27 cellular contexts compared by ENCODE assay signal in genomic region chr12:109188108-109188712, GRCh38.
"Had no signal": no experiment of that assay in that cellular context is flagged by ENCODE, and none has a peak within 500 bp of the region (broad histone marks: within the 10 kb centered on the region; RNA-seq: fewer than 3 reads in every experiment).

No MANE protein-coding gene starts in this region.

- H3K4me3 ChIP-seq: adrenal gland, body of pancreas, gastroesophageal sphincter, heart right ventricle had no signal

- H3K27ac ChIP-seq: body of pancreas had no signal

- H3K9me3 ChIP-seq: adrenal gland, body of pancreas, gastroesophageal sphincter, heart right ventricle had no signal

- H3K27me3 ChIP-seq: adrenal gland, body of pancreas, gastroesophageal sphincter, heart right ventricle had no signal

- DNase-seq: activated CD4-positive, alpha-beta memory T cell treated with anti-CD3 and anti-CD28 coated beads for 36 hours; activated CD4-positive, alpha-beta T cell treated with anti-CD3 and anti-CD28 coated beads for 36 hours; activated CD4-positive, alpha-beta T cell treated with anti-CD3 and anti-CD28 coated beads, Interleukin-2, amount 10 ng/mL, durations not matched to agents 24 days and 14 days; activated CD4-positive, CD25-positive, alpha-beta regulatory T cell; activated CD4-positive, CD25-positive, alpha-beta regulatory T cell treated with anti-CD3 and anti-CD28 coated beads, Interleukin-2, amount 50 U/mL, for 72 hours; activated CD8-positive, alpha-beta memory T cell treated with anti-CD3 and anti-CD28 coated beads, Interleukin-2, amount 10 ng/mL, durations not matched to agents 7 days and 5 days; activated CD8-positive, alpha-beta memory T cell treated with anti-CD3 and anti-CD28 coated beads, Interleukin-2, amount 50 U/mL, for 4 hours; activated CD8-positive, alpha-beta T cell treated with anti-CD3 and anti-CD28 coated beads, Interleukin-2, amount 10 ng/mL, durations not matched to agents 7 days and 5 days; activated effector memory CD4-positive, alpha-beta T cell treated with anti-CD3 and anti-CD28 coated beads, Interleukin-2, amount 50 U/mL, for 16 hours; activated naive CD4-positive, alpha-beta T cell treated with anti-CD3 and anti-CD28 coated beads for 36 hours; activated naive CD8-positive, alpha-beta T cell treated with anti-CD3 and anti-CD28 coated beads for 36 hours; activated naive CD8-positive, alpha-beta T cell treated with anti-CD3 and anti-CD28 coated beads, Interleukin-2, amount 50 U/mL, for 24 hours; activated T-cell treated with anti-CD3 and anti-CD28 coated beads, Interleukin-2, amount 50 U/mL, for 1 hour; activated T-cell treated with anti-CD3 and anti-CD28 coated beads, Interleukin-2, amount 50 U/mL, for 48 hours; amygdala; body of pancreas; caudate nucleus; cortex of kidney; dermis blood vessel endothelial cell; effector CD4-positive, alpha-beta T cell; foreskin fibroblast; heart right ventricle; T-helper 2 cell had no signal

- FAIRE-seq: colon had no signal

- H3K4me1 ChIP-seq: adrenal gland, body of pancreas, gastroesophageal sphincter had no signal

- ATAC-seq: activated CD4-positive, alpha-beta T cell treated with anti-CD3 and anti-CD28 coated beads for 36 hours; activated CD8-positive, alpha-beta memory T cell treated with anti-CD3 and anti-CD28 coated beads, Interleukin-2, amount 10 ng/mL, durations not matched to agents 7 days and 5 days; activated CD8-positive, alpha-beta T cell treated with anti-CD3 and anti-CD28 coated beads, Interleukin-2, amount 10 ng/mL, durations not matched to agents 7 days and 5 days; activated naive CD8-positive, alpha-beta T cell treated with anti-CD3 and anti-CD28 coated beads, Interleukin-2, amount 50 U/mL, for 24 hours; body of pancreas; esophagus mucosa; gastroesophageal sphincter; heart right ventricle had no signal
